In genomic region chr1:32998009-32998555, GRCh38 we compare ENCODE assay signal across 2 cellular contexts.
A peak's percentile ranks its signal among the peaks of the same experiment; 100 is the strongest.
TF ChIP-seq lines count a peak whose summit lies in the region.

No MANE protein-coding gene starts in this region.

TF ChIP-seq in HEK293, 187 proteins besides CTCF, POLR2A, EP300 and RAD21:
- TF ChIP-seq YY2 (tag by site-specific recombination; IDR thresholded peaks at IDR 0.05) (no peak), SALL2 (tag by site-specific recombination; IDR thresholded peaks at IDR 0.05; ENCODE audit: borderline replicate concordance) (no peak), ZNF37A (tag by site-specific recombination; IDR thresholded peaks at IDR 0.05) (no peak), ZNF600 (tag by site-specific recombination; IDR thresholded peaks at IDR 0.05) (peak; percentile 40; the same call in 1 of the 2 replicates)

TF ChIP-seq in GM12878, 131 proteins besides CTCF, POLR2A, EP300 and RAD21:
- no peak for TF ChIP-seq CBFB (IDR thresholded peaks at IDR 0.05; ENCODE audit: low read depth)
- TF ChIP-seq PBX3 (IDR thresholded peaks at IDR 0.05; ENCODE audit: insufficient replicate concordance, low read depth, low read length): no peak
TF ChIP-seq in GM12878: peak in this region for 0.
